18 cellular contexts compared by ENCODE assay signal in the genomic region with DNA sequence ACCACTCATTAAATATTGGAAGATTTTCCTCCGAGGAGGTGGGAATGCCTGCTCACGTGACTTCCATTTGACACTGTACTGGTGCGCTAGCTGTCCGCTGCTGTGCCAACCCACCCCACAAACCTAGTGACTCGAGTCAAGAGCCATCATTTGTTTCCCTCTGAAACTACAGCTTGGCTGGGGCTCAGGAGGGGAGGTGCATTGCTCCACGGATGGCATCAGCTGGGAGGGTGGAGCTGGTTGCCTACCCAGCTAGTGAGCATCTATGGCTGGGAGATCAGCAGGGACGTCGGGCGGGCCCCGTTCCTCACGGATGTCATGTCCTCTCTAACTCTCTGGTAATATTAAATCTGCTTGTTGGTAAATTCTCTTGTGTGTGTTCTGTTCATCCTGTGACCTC. TPM values are rescaled to one million over a fixed set of nuclear protein-coding genes. Genes with fewer than 3 reads are reported as not detected.
"Had no signal": no experiment of that assay in that cellular context is flagged by ENCODE, and none has a peak within 500 bp of the region (broad histone marks: within the 10 kb centered on the region; RNA-seq: fewer than 3 reads in every experiment).

No MANE protein-coding gene starts in this region.

- ATAC-seq: effector memory CD8-positive, alpha-beta T cell; gastrocnemius medialis; stimulated activated naive CD8-positive, alpha-beta T cell treated with anti-CD3 and anti-CD28 coated beads, Interleukin-15, Interleukin-2, amounts not matched to agents 100 U/mL and 50 U/mL, for 24 hours had no signal

- H3K4me1 ChIP-seq: esophagus muscularis mucosa, gastrocnemius medialis, suprapubic skin, thyroid gland had no signal

- H3K27me3 ChIP-seq: hepatocyte, thyroid gland had no signal

- H3K27ac ChIP-seq: epithelial cell of prostate, esophagus muscularis mucosa, gastrocnemius medialis, hepatocyte, suprapubic skin, thyroid gland had no signal

- DNase-seq: effector memory CD8-positive, alpha-beta T cell; gastrocnemius medialis; mesenchymal stem cell; midbrain; naive B cell; small intestine; stimulated activated CD4-positive, alpha-beta T cell treated with anti-CD3 and anti-CD28 coated beads, Interleukin-2, amount 100 ng/mL, for 48 hours; stimulated activated naive CD8-positive, alpha-beta T cell treated with anti-CD3 and anti-CD28 coated beads, Interleukin-15, Interleukin-2, amounts not matched to agents 100 U/mL and 50 U/mL, for 24 hours; thyroid gland had no signal

- H3K4me3 ChIP-seq: esophagus muscularis mucosa, gastrocnemius medialis, hepatocyte, lung, suprapubic skin, thyroid gland had no signal

- H3K36me3 ChIP-seq: esophagus muscularis mucosa, gastrocnemius medialis, suprapubic skin, thyroid gland had no signal

- H3K9me3 ChIP-seq: esophagus muscularis mucosa, gastrocnemius medialis, suprapubic skin, thyroid gland had no signal

RNA-seq across cellular contexts. Expression of a gene that starts 9.5 kb away (rescaled TPM):
- total RNA-seq: esophagus muscularis mucosa, fibroblast of villous mesenchyme, gastrocnemius medialis, hepatocyte, kidney epithelial cell, lung, omental fat pad, pulmonary artery endothelial cell, suprapubic skin, thyroid gland had no signal
- polyA plus RNA-seq: hepatocyte, lung, small intestine had no signal
